1 cellular context compared by ENCODE assay signal in genomic region chr1:36306210-36306901, GRCh38.
TF ChIP-seq lines count a peak whose summit lies in the region.

Gene SH3D21 (plus strand): TSS chr1:36306368. CDS start chr1:36306421, 53 bp downstream.

TF ChIP-seq in H1, 55 proteins besides CTCF, POLR2A, EP300 and RAD21 (continued from another document):
- TF ChIP-seq ASH2L (IDR thresholded peaks at IDR 0.05; ENCODE audit: low read length) (peak; percentile 40), TAF1 (IDR thresholded peaks at IDR 0.05; ENCODE audit: low read depth, low read length) (peak; percentile 58), KDM1A (IDR thresholded peaks at IDR 0.05; ENCODE audit: borderline replicate concordance, low read length) (no peak), JUND (IDR thresholded peaks at IDR 0.05; ENCODE audit: low read length) (no peak), GABPA (IDR thresholded peaks at IDR 0.05; ENCODE audit: borderline replicate concordance, insufficient read depth, low read length) (no peak), EGR1 (IDR thresholded peaks at IDR 0.05; ENCODE audit: borderline replicate concordance, low read depth, low read length) (peak; percentile 53; the same call in 1 of the 2 replicates), CHD1 (IDR thresholded peaks at IDR 0.05; ENCODE audit: low read depth, low read length) (no peak), TAF7 (optimal IDR thresholded peaks at IDR 0.05; ENCODE audit: borderline replicate concordance, low read depth, low read length) (peak; percentile 34), RFX5 (IDR thresholded peaks at IDR 0.05; ENCODE audit: borderline replicate concordance, low read depth, low read length) (no peak), TCF12 (IDR thresholded peaks at IDR 0.05; ENCODE audit: low read depth, low read length) (no peak), CTBP2 (IDR thresholded peaks at IDR 0.05; ENCODE audit: borderline replicate concordance, insufficient read depth, insufficient read length, low read length) (no peak), RXRA (IDR thresholded peaks at IDR 0.05; ENCODE audit: insufficient read depth, low read depth, low read length) (no peak), SIN3A (conservative IDR thresholded peaks at IDR 0.05 in 1 of 2, IDR thresholded peaks at IDR 0.05 in 1 of 2; ENCODE audit: low read depth in 1 of 2, low read length in 2 of 2) (no peak), CREB1 (IDR thresholded peaks at IDR 0.05) (peak; percentile 53; the same call in 1 of the 2 replicates), TEAD4 (IDR thresholded peaks at IDR 0.05; ENCODE audit: low read depth, low read length) (no peak), BRCA1 (IDR thresholded peaks at IDR 0.05; ENCODE audit: low read depth, low read length) (no peak), CEBPB (IDR thresholded peaks at IDR 0.05; ENCODE audit: low read depth, low read length) (no peak), SP1 (IDR thresholded peaks at IDR 0.05; ENCODE audit: low read depth, low read length) (no peak), NANOG (IDR thresholded peaks at IDR 0.05; ENCODE audit: insufficient read depth, low read depth, low read length, poor library complexity, severe bottlenecking) (no peak), TBP (IDR thresholded peaks at IDR 0.05; ENCODE audit: low read depth, low read length) (peak; percentile 74), RNF2 (IDR thresholded peaks at IDR 0.05; ENCODE audit: borderline replicate concordance, low read depth, low read length, missing control alignments, poor library complexity, severe bottlenecking) (no peak), POU5F1 (IDR thresholded peaks at IDR 0.05; ENCODE audit: low read depth, low read length) (no peak), SIRT6 (IDR thresholded peaks at IDR 0.05; ENCODE audit: low read length) (no peak), SAP30 (IDR thresholded peaks at IDR 0.05; ENCODE audit: insufficient read depth, insufficient replicate concordance, low read length) (no peak), KDM4A (IDR thresholded peaks at IDR 0.05; ENCODE audit: low read depth, low read length, severe bottlenecking) (peak; percentile 66), CHD2 (IDR thresholded peaks at IDR 0.05; ENCODE audit: low read length) (no peak), SIX5 (IDR thresholded peaks at IDR 0.05; ENCODE audit: low read depth, low read length) (no peak), ZNF274 (IDR thresholded peaks at IDR 0.05; ENCODE audit: borderline replicate concordance, extremely low read depth, low read length) (no peak)
- TF ChIP-seq, protein P1, sequence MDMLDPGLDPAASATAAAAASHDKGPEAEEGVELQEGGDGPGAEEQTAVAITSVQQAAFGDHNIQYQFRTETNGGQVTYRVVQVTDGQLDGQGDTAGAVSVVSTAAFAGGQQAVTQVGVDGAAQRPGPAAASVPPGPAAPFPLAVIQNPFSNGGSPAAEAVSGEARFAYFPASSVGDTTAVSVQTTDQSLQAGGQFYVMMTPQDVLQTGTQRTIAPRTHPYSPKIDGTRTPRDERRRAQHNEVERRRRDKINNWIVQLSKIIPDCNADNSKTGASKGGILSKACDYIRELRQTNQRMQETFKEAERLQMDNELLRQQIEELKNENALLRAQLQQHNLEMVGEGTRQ (IDR thresholded peaks at IDR 0.05; ENCODE audit: low read length) = no peak
